In the genomic region with DNA sequence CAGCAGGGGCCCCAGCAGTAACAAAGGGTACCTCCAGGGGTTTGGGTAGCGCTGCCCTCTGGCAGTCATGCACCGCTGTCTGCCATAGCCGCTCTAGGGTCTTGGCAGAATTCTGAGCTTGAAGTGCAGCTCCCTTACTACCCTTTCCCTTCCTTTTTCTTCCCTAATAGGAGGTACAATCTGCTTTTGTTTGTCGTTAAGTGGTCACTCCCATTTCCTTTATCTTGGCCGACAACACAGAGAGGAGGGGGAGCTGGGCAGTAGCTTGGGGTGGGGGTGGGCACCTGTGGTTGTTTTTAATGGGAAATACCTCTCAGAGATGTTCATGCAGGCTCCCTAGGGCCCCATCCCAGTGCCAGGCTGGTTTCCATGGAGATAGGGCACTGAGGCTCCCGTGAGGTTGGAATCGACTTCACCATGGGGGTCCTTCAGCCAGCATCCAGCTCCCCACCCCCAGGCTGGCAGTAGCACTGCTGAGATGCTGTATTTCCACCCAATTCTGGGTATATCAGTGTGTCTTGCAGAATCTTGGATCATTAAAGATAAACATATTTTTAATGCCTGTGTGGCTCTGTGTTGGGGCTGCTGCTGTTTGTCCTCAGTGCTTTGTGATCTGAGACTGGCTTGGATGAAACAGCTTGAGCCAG, we compare ENCODE assay signal across 18 cellular contexts. TPM values are rescaled to one million over a fixed set of nuclear protein-coding genes. Genes with fewer than 3 reads are reported as not detected.
DNase-seq lines count a peak whose midpoint lies in the region; ATAC-seq and TF ChIP-seq lines count a peak whose summit lies in the region.
"Had no signal": no experiment of that assay in that cellular context is flagged by ENCODE, and none has a peak within 500 bp of the region (broad histone marks: within the 10 kb centered on the region; RNA-seq: fewer than 3 reads in every experiment).

No MANE protein-coding gene starts in this region.

- peak overlapping the region; percentile 78; the same call in 1 of the 2 replicates for H3K27ac Mint-ChIP-seq in WTC11

- H3K9ac ChIP-seq in HUES64 (ENCODE audit: low read depth, low read length) (no peak overlapping the region), iPS-20b (ENCODE audit: low read depth, low read length) (peak overlapping the region; percentile 40; the same call in 1 of the 2 replicates)

- CTCF ChIA-PET in WTC11 (lab: Charles Lee), result interaction anchor here (0.6 to 2.3 kb wide), 19 partner anchors 20 to 1160 kb away, joined by 3 to 22 read pairs (median 3); a partner anchor contains a TSS

- H3K4me3 ChIP-seq in HUES64 (ENCODE audit: low read length), result no peak overlapping the region
- no peak overlapping the region for H3K4me3 ChIP-seq in iPS-20b (ENCODE audit: low read length)
- H3K4me3 ChIP-seq in uterus, result no peak overlapping the region
- no peak overlapping the region for H3K4me3 ChIP-seq in upper lobe of left lung
- H3K4me3 ChIP-seq: body of pancreas had no signal

- H3K27me3 Mint-ChIP-seq in WTC11 (ENCODE audit: low read depth), result no peaks in the 10 kb centered on the region

- intact Hi-C loops in uterus (cut with DNase I; ENCODE audit: low total_unique reads), result loop anchor here (10.0 kb wide), 1 partner anchor 214 kb away; a partner anchor contains a TSS

- H3K4me1 Mint-ChIP-seq in WTC11, result peaks cover 18% of the 10 kb centered on the region

- TF ChIP-seq CTCF in WTC11 (IDR thresholded peaks at IDR 0.05), result no peak
- no peak for TF ChIP-seq CTCF in uterus (IDR thresholded peaks at IDR 0.05)
- TF ChIP-seq CTCF in upper lobe of left lung (IDR thresholded peaks at IDR 0.05), result no peak

- H3K27me3 ChIP-seq in HUES64 (ENCODE audit: insufficient read depth, low read length), result no peaks in the 10 kb centered on the region
- H3K27me3 ChIP-seq in iPS-20b (ENCODE audit: insufficient read depth, low read length), result no peaks in the 10 kb centered on the region
- no peaks in the 10 kb centered on the region for H3K27me3 ChIP-seq in uterus
- no peaks in the 10 kb centered on the region for H3K27me3 ChIP-seq in upper lobe of left lung
- H3K27me3 ChIP-seq: body of pancreas had no signal

- WGBS in HUES64, result 34% methylated on average over 6 of the region's 7 CpGs
- 52 to 62% methylated on average over 7 of the region's 7 CpGs for WGBS in upper lobe of left lung, 2 donors

- no peak for TF ChIP-seq EP300 in upper lobe of left lung (IDR thresholded peaks at IDR 0.05)

- H3K9me3 ChIP-seq in HUES64 (ENCODE audit: insufficient read depth, low read depth, low read length), result no peaks in the 10 kb centered on the region
- no peaks in the 10 kb centered on the region for H3K9me3 ChIP-seq in iPS-20b (ENCODE audit: insufficient read depth, low read depth, low read length)
- no peaks in the 10 kb centered on the region for H3K9me3 ChIP-seq in uterus
- no peaks in the 10 kb centered on the region for H3K9me3 ChIP-seq in upper lobe of left lung
- H3K9me3 ChIP-seq: body of pancreas had no signal

- H3K4me3 Mint-ChIP-seq in WTC11, result no peak overlapping the region

- ATAC-seq in WTC11, result peak; percentile 7; the same call in 1 of the 2 replicates
- no peak for ATAC-seq in upper lobe of left lung (ENCODE audit: low FRiP score in 2 of 2)
- no peak for ATAC-seq in GM21717 (IDR thresholded peaks at IDR 0.05; ENCODE audit: unreplicated experiment)
- ATAC-seq: body of pancreas, esophagus mucosa had no signal

- TF ChIP-seq POLR2A in uterus (IDR thresholded peaks at IDR 0.05) (no peak), upper lobe of left lung (IDR thresholded peaks at IDR 0.05) (no peak)

- peaks cover 11% of the 10 kb centered on the region; the same call in 1 of the 2 replicates for H3K36me3 Mint-ChIP-seq in WTC11

- H3K4me1 ChIP-seq in HUES64 (ENCODE audit: insufficient read depth, low read length), result peaks cover 16% of the 10 kb centered on the region
- peaks cover 12% of the 10 kb centered on the region; the same call in 1 of the 2 replicates for H3K4me1 ChIP-seq in iPS-20b (ENCODE audit: insufficient read depth, low read length)
- H3K4me1 ChIP-seq in uterus, result no peaks in the 10 kb centered on the region
- peaks cover 0 to 3% (median 0%) of the 10 kb centered on the region in 4 donors for H3K4me1 ChIP-seq in upper lobe of left lung
- H3K4me1 ChIP-seq: body of pancreas had no signal

- DNase-seq in DMS79 (lab: John Stamatoyannopoulos, UW), result peak; percentile 46
- no peak for DNase-seq in WTC11 (ENCODE audit: low spot score)
- no peak for DNase-seq in uterus
- no peak for DNase-seq in upper lobe of left lung
- DNase-seq: body of pancreas; Calu3; dermis blood vessel endothelial cell; GF-D8; HCEC 1CT; kidney; NCI-H2081 treated with DMSO at 0.1 percent for 48 hours; stimulated activated CD4-positive, alpha-beta T cell treated with anti-CD3 and anti-CD28 coated beads, Interleukin-2, amount 100 ng/mL, for 24 hours; SW 1271 had no signal

- no peaks in the 10 kb centered on the region for H3K9me3 Mint-ChIP-seq in WTC11

- POLR2A ChIA-PET in WTC11 (lab: Charles Lee), result interaction anchor here (0.7 kb wide), 2 partner anchors 48 to 127 kb away, joined by 3 to 4 read pairs; a partner anchor contains a TSS

- H3K36me3 ChIP-seq in HUES64 (ENCODE audit: insufficient read depth, low read length) (peaks cover 46% of the 10 kb centered on the region), iPS-20b (ENCODE audit: insufficient read depth, low read depth, low read length) (peaks cover 60% of the 10 kb centered on the region), uterus (no peaks in the 10 kb centered on the region), upper lobe of left lung (peaks cover 5 to 92% (median 64%) of the 10 kb centered on the region in 4 donors)

- H3K27ac ChIP-seq in HUES64 (ENCODE audit: low read depth, low read length) (peak overlapping the region; percentile 20; the same call in 1 of the 2 replicates), iPS-20b (ENCODE audit: low read length) (no peak overlapping the region), uterus (no peak overlapping the region), upper lobe of left lung (no peak overlapping the region)
- H3K27ac ChIP-seq: body of pancreas, VCaP had no signal

TF ChIP-seq in WTC11, 78 proteins besides CTCF, POLR2A, EP300 and RAD21 (continues in another document):
- no peak for TF ChIP-seq ZNF232 (CRISPR knock-in tag; IDR thresholded peaks at IDR 0.05)
- TF ChIP-seq, protein P1, sequence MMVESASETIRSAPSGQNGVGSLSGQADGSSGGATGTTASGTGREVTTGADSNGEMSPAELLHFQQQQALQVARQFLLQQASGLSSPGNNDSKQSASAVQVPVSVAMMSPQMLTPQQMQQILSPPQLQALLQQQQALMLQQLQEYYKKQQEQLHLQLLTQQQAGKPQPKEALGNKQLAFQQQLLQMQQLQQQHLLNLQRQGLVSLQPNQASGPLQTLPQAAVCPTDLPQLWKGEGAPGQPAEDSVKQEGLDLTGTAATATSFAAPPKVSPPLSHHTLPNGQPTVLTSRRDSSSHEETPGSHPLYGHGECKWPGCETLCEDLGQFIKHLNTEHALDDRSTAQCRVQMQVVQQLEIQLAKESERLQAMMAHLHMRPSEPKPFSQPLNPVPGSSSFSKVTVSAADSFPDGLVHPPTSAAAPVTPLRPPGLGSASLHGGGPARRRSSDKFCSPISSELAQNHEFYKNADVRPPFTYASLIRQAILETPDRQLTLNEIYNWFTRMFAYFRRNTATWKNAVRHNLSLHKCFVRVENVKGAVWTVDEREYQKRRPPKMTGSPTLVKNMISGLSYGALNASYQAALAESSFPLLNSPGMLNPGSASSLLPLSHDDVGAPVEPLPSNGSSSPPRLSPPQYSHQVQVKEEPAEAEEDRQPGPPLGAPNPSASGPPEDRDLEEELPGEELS (CRISPR knock-in tag; IDR thresholded peaks at IDR 0.05), result no peak
- TF ChIP-seq, protein P2, sequence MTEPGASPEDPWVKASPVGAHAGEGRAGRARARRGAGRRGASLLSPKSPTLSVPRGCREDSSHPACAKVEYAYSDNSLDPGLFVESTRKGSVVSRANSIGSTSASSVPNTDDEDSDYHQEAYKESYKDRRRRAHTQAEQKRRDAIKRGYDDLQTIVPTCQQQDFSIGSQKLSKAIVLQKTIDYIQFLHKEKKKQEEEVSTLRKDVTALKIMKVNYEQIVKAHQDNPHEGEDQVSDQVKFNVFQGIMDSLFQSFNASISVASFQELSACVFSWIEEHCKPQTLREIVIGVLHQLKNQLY (CRISPR knock-in tag; IDR thresholded peaks at IDR 0.05), result no peak
- TF ChIP-seq, protein P3, sequence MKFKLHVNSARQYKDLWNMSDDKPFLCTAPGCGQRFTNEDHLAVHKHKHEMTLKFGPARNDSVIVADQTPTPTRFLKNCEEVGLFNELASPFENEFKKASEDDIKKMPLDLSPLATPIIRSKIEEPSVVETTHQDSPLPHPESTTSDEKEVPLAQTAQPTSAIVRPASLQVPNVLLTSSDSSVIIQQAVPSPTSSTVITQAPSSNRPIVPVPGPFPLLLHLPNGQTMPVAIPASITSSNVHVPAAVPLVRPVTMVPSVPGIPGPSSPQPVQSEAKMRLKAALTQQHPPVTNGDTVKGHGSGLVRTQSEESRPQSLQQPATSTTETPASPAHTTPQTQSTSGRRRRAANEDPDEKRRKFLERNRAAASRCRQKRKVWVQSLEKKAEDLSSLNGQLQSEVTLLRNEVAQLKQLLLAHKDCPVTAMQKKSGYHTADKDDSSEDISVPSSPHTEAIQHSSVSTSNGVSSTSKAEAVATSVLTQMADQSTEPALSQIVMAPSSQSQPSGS (CRISPR knock-in tag; IDR thresholded peaks at IDR 0.05; ENCODE audit: borderline replicate concordance, low read depth), result no peak
- no peak for TF ChIP-seq RELA (CRISPR knock-in tag; IDR thresholded peaks at IDR 0.05; ENCODE audit: borderline replicate concordance)

RNA-seq across cellular contexts. Expression of a gene that starts 18.6 kb away (rescaled TPM):
- 21.6 TPM for polyA plus RNA-seq in HUES64 (2013, experiment 1 of 2)
- 29.9 TPM for polyA plus RNA-seq in HUES64 (2013, experiment 2 of 2)
- 19.1 to 21.6 TPM (median 19.9 TPM) in 3 replicates for total RNA-seq in WTC11 (2021)
- total RNA-seq in uterus, result 10 to 100 TPM in 2 of 4 donors, 1 to 10 TPM in 1, not detected in 1; 8.7 to 47.6 (median 18.5) TPM
- 10 to 100 TPM in 4 of 6 donors, 1 to 10 TPM in 1, not detected in 1; 9.7 to 45.0 (median 16.7) TPM for total RNA-seq in upper lobe of left lung

RNA-seq across cellular contexts. Expression of a gene that starts 48.1 kb away (rescaled TPM):
- polyA plus RNA-seq in HUES64 (2013, experiment 1 of 2), result 23.9 TPM
- polyA plus RNA-seq in HUES64 (2013, experiment 2 of 2), result 26.3 TPM
- total RNA-seq in WTC11 (2021) (33.3 to 38.6 TPM (median 35.8 TPM) in 3 replicates), uterus (10 to 100 TPM in 3 of 4 donors, 1 to 10 TPM in 1; 5.9 to 54.9 (median 31.0) TPM), upper lobe of left lung (10 to 100 TPM; 34.5 to 80.7 (median 38.1) TPM)
